ENCODE assay signal across 10 cellular contexts in genomic region chr3:64444619-64445317, GRCh38.
DNase-seq lines count a peak whose midpoint lies in the region; ATAC-seq and TF ChIP-seq lines count a peak whose summit lies in the region.
"Had no signal": no experiment of that assay in that cellular context is flagged by ENCODE, and none has a peak within 500 bp of the region (broad histone marks: within the 10 kb centered on the region; RNA-seq: fewer than 3 reads in every experiment).

No MANE protein-coding gene starts in this region.

- 6% methylated on average over 3 to 27 of the region's 54 CpGs for WGBS in upper lobe of left lung, 2 donors

- H3K27ac Mint-ChIP-seq in mesothelial cell of epicardium, result peak overlapping the region; percentile 40

- no peaks in the 10 kb centered on the region for H3K36me3 ChIP-seq in upper lobe of left lung

- peak in 1 of 4 donors; percentile 46 for TF ChIP-seq POLR2A in upper lobe of left lung (IDR thresholded peaks at IDR 0.05)

- peak; percentile 11 to 38 for ATAC-seq in upper lobe of left lung (ENCODE audit: low FRiP score in 2 of 2)
- no peak for ATAC-seq in HG02981 (IDR thresholded peaks at IDR 0.05; ENCODE audit: unreplicated experiment)

- TF ChIP-seq CTCF in epithelial cell of proximal tubule (conservative IDR thresholded peaks at IDR 0.05; ENCODE audit: low read depth, low read length) (peak; percentile 17), mesothelial cell of epicardium (IDR thresholded peaks at IDR 0.05; ENCODE audit: unreplicated experiment) (no peak), upper lobe of left lung (IDR thresholded peaks at IDR 0.05) (peak in 1 of 6 experiments; percentile 4)

- peaks cover 24% of the 10 kb centered on the region for H3K27me3 Mint-ChIP-seq in mesothelial cell of epicardium (ENCODE audit: low read depth)

- H3K9me3 Mint-ChIP-seq in mesothelial cell of epicardium, result no peaks in the 10 kb centered on the region

- no peaks in the 10 kb centered on the region for H3K36me3 Mint-ChIP-seq in mesothelial cell of epicardium

- H3K4me1 ChIP-seq in upper lobe of left lung, result peaks cover 21 to 38% (median 36%) of the 10 kb centered on the region in 4 donors

- peak overlapping the region; percentile 68 for H3K4me3 ChIP-seq in epithelial cell of proximal tubule (ENCODE audit: low read depth, low read length)
- peak overlapping the region; percentile 46 to 70 (median 68) for H3K4me3 ChIP-seq in upper lobe of left lung

- peaks cover 0 to 8% (median 0%) of the 10 kb centered on the region in 4 donors for H3K27me3 ChIP-seq in upper lobe of left lung

- TF ChIP-seq EP300 in upper lobe of left lung (IDR thresholded peaks at IDR 0.05), result no peak

- peak overlapping the region; percentile 63 to 86 (median 76) for H3K27ac ChIP-seq in upper lobe of left lung
- H3K27ac ChIP-seq: HL-60 had no signal

- H3K4me3 Mint-ChIP-seq in mesothelial cell of epicardium, result peak overlapping the region; percentile 79

- DNase-seq in NCI-H146 (lab: John Stamatoyannopoulos, UW), result peak; percentile 53
- DNase-seq in NCI-H146 treated with DMSO at 0.1 percent for 48 hours (lab: John Stamatoyannopoulos, UW; ENCODE audit: unreplicated experiment), result no peak
- no peak for DNase-seq in epithelial cell of proximal tubule (ENCODE audit: low read depth)
- peak in 1 of 2 experiments; percentile 46 for DNase-seq in mesothelial cell of epicardium (ENCODE audit: low spot score in 2 of 2, unreplicated experiment in 2 of 2)
- DNase-seq in upper lobe of left lung, result peak in 1 of 2 donors; percentile 64
- no peak for DNase-seq in NCI-H2227 treated with DMSO at 0.1 percent for 48 hours (lab: John Stamatoyannopoulos, UW)
- DNase-seq in activated T-cell treated with anti-CD3 and anti-CD28 coated beads, Interleukin-2, amount 50 U/mL, for 1 hour, result no peak
- DNase-seq: NCI-H774 had no signal

- H3K9me3 ChIP-seq in upper lobe of left lung, result no peaks in the 10 kb centered on the region

- peaks cover 62% of the 10 kb centered on the region for H3K4me1 Mint-ChIP-seq in mesothelial cell of epicardium
